Comparison of ENCODE assay signal across 1 cellular context in the genomic region with DNA sequence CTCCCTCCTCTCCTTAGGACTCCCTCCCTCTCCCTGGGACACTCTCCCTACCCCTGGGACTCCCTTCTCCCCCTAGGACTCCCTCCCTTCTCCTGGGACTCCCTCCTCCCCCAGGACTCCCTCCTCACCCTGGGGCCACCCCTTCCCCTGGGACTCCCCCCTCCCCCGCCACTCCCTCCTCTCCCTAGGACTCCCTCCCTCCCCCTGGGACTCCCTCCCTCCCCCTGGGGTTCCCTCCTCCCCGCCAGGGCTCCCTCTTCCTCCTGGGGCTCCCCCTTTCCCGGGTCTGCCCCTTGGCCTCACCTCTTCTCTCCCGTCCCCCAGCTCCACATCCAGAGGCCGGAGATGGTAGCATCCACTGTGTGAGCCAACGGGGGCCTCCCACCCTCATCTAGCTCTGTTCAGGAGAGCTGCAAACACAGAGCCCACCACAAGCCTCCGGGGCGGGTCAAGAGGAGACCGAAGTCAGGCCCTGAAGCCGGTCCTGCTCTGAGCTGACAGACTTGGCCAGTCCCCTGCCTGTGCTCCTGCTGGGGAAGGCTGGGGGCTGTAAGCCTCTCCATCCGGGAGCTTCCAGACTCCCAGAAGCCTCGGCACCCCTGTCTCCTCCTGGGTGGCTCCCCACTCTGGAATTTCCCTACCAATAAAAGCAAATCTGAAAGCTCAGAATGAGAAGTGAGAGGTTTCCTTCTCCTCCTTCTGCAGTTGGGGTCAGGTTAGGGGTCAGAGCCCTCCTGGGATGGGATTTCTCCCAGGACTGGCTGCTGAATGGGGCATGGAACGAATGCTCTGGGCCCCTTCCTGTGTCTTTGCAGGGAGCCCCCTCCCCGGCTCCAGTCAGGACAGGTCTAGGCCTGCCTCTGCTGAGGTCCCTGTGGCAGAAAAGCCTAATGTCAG.
TF ChIP-seq lines count a peak whose summit lies in the region.

No MANE protein-coding gene starts in this region.

TF ChIP-seq in A549, 52 proteins besides CTCF, POLR2A, EP300 and RAD21:
- TF ChIP-seq CBX2 (IDR thresholded peaks at IDR 0.05; ENCODE audit: borderline replicate concordance, low read depth): no peak
- TF ChIP-seq, protein P1, sequence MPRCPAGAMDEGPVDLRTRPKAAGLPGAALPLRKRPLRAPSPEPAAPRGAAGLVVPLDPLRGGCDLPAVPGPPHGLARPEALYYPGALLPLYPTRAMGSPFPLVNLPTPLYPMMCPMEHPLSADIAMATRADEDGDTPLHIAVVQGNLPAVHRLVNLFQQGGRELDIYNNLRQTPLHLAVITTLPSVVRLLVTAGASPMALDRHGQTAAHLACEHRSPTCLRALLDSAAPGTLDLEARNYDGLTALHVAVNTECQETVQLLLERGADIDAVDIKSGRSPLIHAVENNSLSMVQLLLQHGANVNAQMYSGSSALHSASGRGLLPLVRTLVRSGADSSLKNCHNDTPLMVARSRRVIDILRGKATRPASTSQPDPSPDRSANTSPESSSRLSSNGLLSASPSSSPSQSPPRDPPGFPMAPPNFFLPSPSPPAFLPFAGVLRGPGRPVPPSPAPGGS (IDR thresholded peaks at IDR 0.05): no peak
- TF ChIP-seq HOXB5 (CRISPR knock-in tag; IDR thresholded peaks at IDR 0.05): no peak
- TF ChIP-seq, protein P2, sequence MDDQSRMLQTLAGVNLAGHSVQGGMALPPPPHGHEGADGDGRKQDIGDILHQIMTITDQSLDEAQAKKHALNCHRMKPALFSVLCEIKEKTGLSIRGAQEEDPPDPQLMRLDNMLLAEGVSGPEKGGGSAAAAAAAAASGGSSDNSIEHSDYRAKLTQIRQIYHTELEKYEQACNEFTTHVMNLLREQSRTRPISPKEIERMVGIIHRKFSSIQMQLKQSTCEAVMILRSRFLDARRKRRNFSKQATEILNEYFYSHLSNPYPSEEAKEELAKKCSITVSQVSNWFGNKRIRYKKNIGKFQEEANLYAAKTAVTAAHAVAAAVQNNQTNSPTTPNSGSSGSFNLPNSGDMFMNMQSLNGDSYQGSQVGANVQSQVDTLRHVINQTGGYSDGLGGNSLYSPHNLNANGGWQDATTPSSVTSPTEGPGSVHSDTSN (IDR thresholded peaks at IDR 0.05): no peak
- TF ChIP-seq, protein P3, sequence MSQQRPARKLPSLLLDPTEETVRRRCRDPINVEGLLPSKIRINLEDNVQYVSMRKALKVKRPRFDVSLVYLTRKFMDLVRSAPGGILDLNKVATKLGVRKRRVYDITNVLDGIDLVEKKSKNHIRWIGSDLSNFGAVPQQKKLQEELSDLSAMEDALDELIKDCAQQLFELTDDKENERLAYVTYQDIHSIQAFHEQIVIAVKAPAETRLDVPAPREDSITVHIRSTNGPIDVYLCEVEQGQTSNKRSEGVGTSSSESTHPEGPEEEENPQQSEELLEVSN (IDR thresholded peaks at IDR 0.05; ENCODE audit: borderline replicate concordance, low read depth): no peak
- no peak for TF ChIP-seq ESRRA (IDR thresholded peaks at IDR 0.05; ENCODE audit: borderline replicate concordance, low read length)
- TF ChIP-seq, protein P4, sequence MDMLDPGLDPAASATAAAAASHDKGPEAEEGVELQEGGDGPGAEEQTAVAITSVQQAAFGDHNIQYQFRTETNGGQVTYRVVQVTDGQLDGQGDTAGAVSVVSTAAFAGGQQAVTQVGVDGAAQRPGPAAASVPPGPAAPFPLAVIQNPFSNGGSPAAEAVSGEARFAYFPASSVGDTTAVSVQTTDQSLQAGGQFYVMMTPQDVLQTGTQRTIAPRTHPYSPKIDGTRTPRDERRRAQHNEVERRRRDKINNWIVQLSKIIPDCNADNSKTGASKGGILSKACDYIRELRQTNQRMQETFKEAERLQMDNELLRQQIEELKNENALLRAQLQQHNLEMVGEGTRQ (IDR thresholded peaks at IDR 0.05): no peak
- TF ChIP-seq HOXA7 (CRISPR knock-in tag; IDR thresholded peaks at IDR 0.05): no peak
- TF ChIP-seq HOXB13 (CRISPR knock-in tag; IDR thresholded peaks at IDR 0.05; ENCODE audit: low read depth): no peak
- no peak for TF ChIP-seq POLR2AphosphoS2 (conservative IDR thresholded peaks at IDR 0.05; ENCODE audit: low read length)
- TF ChIP-seq RFX5 (IDR thresholded peaks at IDR 0.05): no peak
- TF ChIP-seq EHMT2 (IDR thresholded peaks at IDR 0.05; ENCODE audit: low read depth): no peak
- TF ChIP-seq ZNF302 (CRISPR knock-in tag; IDR thresholded peaks at IDR 0.05): no peak
- TF ChIP-seq FOXS1 (CRISPR knock-in tag; IDR thresholded peaks at IDR 0.05): no peak
- no peak for TF ChIP-seq RNF2 (IDR thresholded peaks at IDR 0.05; ENCODE audit: borderline replicate concordance, low read depth)
- no peak for TF ChIP-seq NFE2L2 (conservative IDR thresholded peaks at IDR 0.05; ENCODE audit: low read length)
